In the genomic region with DNA sequence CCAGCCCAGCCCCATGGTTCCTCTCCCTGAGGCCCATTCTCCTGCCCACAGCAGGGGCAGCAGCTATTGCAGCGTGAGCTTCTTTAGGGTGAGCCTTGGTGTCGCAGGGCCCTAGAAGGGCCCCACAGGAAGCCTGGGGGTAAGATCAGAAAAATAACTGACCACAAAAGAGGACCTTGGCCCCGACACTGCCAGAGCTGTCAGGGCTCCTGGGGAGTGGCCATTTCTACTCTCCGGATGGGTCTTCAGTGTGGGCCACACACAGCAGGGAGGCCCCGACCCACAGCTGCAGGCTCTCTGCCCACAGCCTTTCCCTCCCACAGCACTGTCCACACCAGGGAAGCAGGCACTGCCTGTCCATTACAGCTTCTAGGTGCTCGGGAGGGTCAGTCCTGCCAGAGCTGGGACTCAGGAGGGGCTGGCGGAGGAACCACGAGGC, we compare ENCODE assay signal across 2 cellular contexts.
TF ChIP-seq lines count a peak whose summit lies in the region.

No MANE protein-coding gene starts in this region.

TF ChIP-seq in GM12878, 131 proteins besides CTCF, POLR2A, EP300 and RAD21:
- TF ChIP-seq WRNIP1 (IDR thresholded peaks at IDR 0.05; ENCODE audit: borderline replicate concordance, low read depth, low read length) (no peak), CBFB (IDR thresholded peaks at IDR 0.05; ENCODE audit: low read depth) (no peak), DPF2 (IDR thresholded peaks at IDR 0.05) (no peak), EGR1 (IDR thresholded peaks at IDR 0.05; ENCODE audit: borderline replicate concordance in 1 of 2, low read depth in 2 of 2, low read length in 2 of 2) (no peak), NR2F1 (conservative IDR thresholded peaks at IDR 0.05) (no peak), KDM1A (IDR thresholded peaks at IDR 0.05; ENCODE audit: borderline replicate concordance) (no peak), ZNF207 (IDR thresholded peaks at IDR 0.05; ENCODE audit: borderline replicate concordance) (no peak), RBBP5 (conservative IDR thresholded peaks at IDR 0.05) (no peak), NFXL1 (IDR thresholded peaks at IDR 0.05; ENCODE audit: borderline replicate concordance) (no peak)
- TF ChIP-seq, protein P1, sequence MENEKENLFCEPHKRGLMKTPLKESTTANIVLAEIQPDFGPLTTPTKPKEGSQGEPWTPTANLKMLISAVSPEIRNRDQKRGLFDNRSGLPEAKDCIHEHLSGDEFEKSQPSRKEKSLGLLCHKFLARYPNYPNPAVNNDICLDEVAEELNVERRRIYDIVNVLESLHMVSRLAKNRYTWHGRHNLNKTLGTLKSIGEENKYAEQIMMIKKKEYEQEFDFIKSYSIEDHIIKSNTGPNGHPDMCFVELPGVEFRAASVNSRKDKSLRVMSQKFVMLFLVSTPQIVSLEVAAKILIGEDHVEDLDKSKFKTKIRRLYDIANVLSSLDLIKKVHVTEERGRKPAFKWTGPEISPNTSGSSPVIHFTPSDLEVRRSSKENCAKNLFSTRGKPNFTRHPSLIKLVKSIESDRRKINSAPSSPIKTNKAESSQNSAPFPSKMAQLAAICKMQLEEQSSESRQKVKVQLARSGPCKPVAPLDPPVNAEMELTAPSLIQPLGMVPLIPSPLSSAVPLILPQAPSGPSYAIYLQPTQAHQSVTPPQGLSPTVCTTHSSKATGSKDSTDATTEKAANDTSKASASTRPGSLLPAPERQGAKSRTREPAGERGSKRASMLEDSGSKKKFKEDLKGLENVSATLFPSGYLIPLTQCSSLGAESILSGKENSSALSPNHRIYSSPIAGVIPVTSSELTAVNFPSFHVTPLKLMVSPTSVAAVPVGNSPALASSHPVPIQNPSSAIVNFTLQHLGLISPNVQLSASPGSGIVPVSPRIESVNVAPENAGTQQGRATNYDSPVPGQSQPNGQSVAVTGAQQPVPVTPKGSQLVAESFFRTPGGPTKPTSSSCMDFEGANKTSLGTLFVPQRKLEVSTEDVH (IDR thresholded peaks at IDR 0.05; ENCODE audit: low read depth, partially characterized antibody), result no peak
- TF ChIP-seq, protein P2, sequence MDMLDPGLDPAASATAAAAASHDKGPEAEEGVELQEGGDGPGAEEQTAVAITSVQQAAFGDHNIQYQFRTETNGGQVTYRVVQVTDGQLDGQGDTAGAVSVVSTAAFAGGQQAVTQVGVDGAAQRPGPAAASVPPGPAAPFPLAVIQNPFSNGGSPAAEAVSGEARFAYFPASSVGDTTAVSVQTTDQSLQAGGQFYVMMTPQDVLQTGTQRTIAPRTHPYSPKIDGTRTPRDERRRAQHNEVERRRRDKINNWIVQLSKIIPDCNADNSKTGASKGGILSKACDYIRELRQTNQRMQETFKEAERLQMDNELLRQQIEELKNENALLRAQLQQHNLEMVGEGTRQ (IDR thresholded peaks at IDR 0.05; ENCODE audit: borderline replicate concordance, low read depth, low read length), result no peak

TF ChIP-seq in HepG2, 621 proteins besides CTCF, POLR2A, EP300 and RAD21:
- TF ChIP-seq RBFOX2 (IDR thresholded peaks at IDR 0.05; ENCODE audit: low read depth, low read length) (no peak), ZNF17 (CRISPR knock-in tag; IDR thresholded peaks at IDR 0.05) (no peak)
- TF ChIP-seq, protein P3, sequence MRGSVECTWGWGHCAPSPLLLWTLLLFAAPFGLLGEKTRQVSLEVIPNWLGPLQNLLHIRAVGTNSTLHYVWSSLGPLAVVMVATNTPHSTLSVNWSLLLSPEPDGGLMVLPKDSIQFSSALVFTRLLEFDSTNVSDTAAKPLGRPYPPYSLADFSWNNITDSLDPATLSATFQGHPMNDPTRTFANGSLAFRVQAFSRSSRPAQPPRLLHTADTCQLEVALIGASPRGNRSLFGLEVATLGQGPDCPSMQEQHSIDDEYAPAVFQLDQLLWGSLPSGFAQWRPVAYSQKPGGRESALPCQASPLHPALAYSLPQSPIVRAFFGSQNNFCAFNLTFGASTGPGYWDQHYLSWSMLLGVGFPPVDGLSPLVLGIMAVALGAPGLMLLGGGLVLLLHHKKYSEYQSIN (CRISPR knock-in tag; IDR thresholded peaks at IDR 0.05; ENCODE audit: borderline replicate concordance), result no peak
- TF ChIP-seq, protein P4, sequence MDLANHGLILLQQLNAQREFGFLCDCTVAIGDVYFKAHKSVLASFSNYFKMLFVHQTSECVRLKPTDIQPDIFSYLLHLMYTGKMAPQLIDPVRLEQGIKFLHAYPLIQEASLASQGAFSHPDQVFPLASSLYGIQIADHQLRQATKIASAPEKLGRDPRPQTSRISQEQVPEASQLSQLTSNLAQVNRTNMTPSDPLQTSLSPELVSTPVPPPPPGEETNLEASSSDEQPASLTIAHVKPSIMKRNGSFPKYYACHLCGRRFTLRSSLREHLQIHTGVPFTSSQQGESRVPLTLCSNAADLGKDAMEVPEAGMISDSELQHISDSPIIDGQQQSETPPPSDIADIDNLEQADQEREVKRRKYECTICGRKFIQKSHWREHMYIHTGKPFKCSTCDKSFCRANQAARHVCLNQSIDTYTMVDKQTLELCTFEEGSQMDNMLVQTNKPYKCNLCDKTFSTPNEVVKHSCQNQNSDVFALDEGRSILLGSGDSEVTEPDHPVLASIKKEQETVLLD (CRISPR knock-in tag; IDR thresholded peaks at IDR 0.05; ENCODE audit: low read depth), result no peak
